ENCODE assay signal across 10 cellular contexts in genomic region chr6:41706876-41707564, GRCh38. TPM values are rescaled to one million over a fixed set of nuclear protein-coding genes. Genes with fewer than 3 reads are reported as not detected.
A peak's percentile ranks its signal among the peaks of the same experiment; 100 is the strongest.
DNase-seq lines count a peak whose midpoint lies in the region; ATAC-seq, FAIRE-seq and TF ChIP-seq lines count a peak whose summit lies in the region.
"Had no signal": no experiment of that assay in that cellular context is flagged by ENCODE, and none has a peak within 500 bp of the region (broad histone marks: within the 10 kb centered on the region; RNA-seq: fewer than 3 reads in every experiment).

No MANE protein-coding gene starts in this region.

- FAIRE-seq in GM18507 (lab: Jason Lieb, UNC), result peak; percentile 89

- peak overlapping the region; percentile 79 for H3K4me2 ChIP-seq in SU-DHL-6 (ENCODE audit: low read depth, low read length, poor library complexity, severe bottlenecking)
- H3K4me2 ChIP-seq in trophoblast cell (ENCODE audit: low read length), result no peak overlapping the region

- TF ChIP-seq CTCF in SU-DHL-6 (IDR thresholded peaks at IDR 0.05; ENCODE audit: insufficient read depth, low read length, poor library complexity, severe bottlenecking) (no peak), esophagus squamous epithelium (IDR thresholded peaks at IDR 0.05) (no peak)

- DNase-seq in GM18507 (ENCODE audit: extremely low spot score, insufficient read length, low read depth) (no peak), esophagus squamous epithelium (lab: John Stamatoyannopoulos, UW) (no peak), trophoblast cell (no peak), left colon (no peak), DMS 273 treated with DMSO at 0.1 percent for 48 hours (lab: John Stamatoyannopoulos, UW) (no peak), DMS53 (lab: John Stamatoyannopoulos, UW) (no peak)
- DNase-seq in stimulated activated naive CD4-positive, alpha-beta T cell treated with Interleukin-2 at 50 U/mL for 16 hours (lab: John Stamatoyannopoulos, UW), result no peak

- no peaks in the 10 kb centered on the region for H3K9me2 ChIP-seq in SU-DHL-6 (replicated peaks; ENCODE audit: insufficient read depth, low read length)

- no peaks in the 10 kb centered on the region for H3K79me1 ChIP-seq in trophoblast cell (ENCODE audit: low read length)

- no peak overlapping the region for H4K91ac ChIP-seq in trophoblast cell (ENCODE audit: low read depth, low read length)

- peaks cover 58% of the 10 kb centered on the region for H3K79me2 ChIP-seq in SU-DHL-6 (ENCODE audit: insufficient read depth, low read length)
- H3K79me2 ChIP-seq in trophoblast cell (ENCODE audit: control insufficient read depth, insufficient read depth, low read length, poor library complexity), result no peaks in the 10 kb centered on the region

- no peaks in the 10 kb centered on the region for H3K27me3 ChIP-seq in SU-DHL-6 (ENCODE audit: low read length)
- no peaks in the 10 kb centered on the region for H3K27me3 ChIP-seq in esophagus squamous epithelium
- H3K27me3 ChIP-seq in trophoblast cell (ENCODE audit: insufficient read depth, low read length), result no peaks in the 10 kb centered on the region

- H4K12ac ChIP-seq in trophoblast cell (ENCODE audit: low read depth, low read length), result no peak overlapping the region

- H3K4me1 ChIP-seq in esophagus squamous epithelium, result peaks cover 46 to 66% (median 49%) of the 10 kb centered on the region in 3 donors
- H3K4me1 ChIP-seq in trophoblast cell (ENCODE audit: control insufficient read depth in 1 of 2, insufficient read depth in 2 of 2, low read length in 2 of 2), result peaks cover 0 to 3% of the 10 kb centered on the region in 2 experiments

- no peak overlapping the region for H3K4ac ChIP-seq in trophoblast cell (ENCODE audit: low read depth, low read length)

- no peak overlapping the region for H3K18ac ChIP-seq in trophoblast cell (ENCODE audit: low read length)

- no peak overlapping the region for H2AK5ac ChIP-seq in trophoblast cell (ENCODE audit: low read length)

- peaks cover 65% of the 10 kb centered on the region for H3F3A ChIP-seq in SU-DHL-6 (ENCODE audit: insufficient read depth)

- ATAC-seq in left colon, result no peak

- no peak for TF ChIP-seq POLR2A in esophagus squamous epithelium (IDR thresholded peaks at IDR 0.05)

- no peak overlapping the region for H2BK5ac ChIP-seq in trophoblast cell (ENCODE audit: low read depth, low read length, poor library complexity)

- H3K27ac ChIP-seq in SU-DHL-6 (ENCODE audit: low read depth, low read length) (peak overlapping the region; percentile 93), esophagus squamous epithelium (peak overlapping the region; percentile 62 to 93 (median 84)), trophoblast cell (ENCODE audit: low read depth, low read length) (no peak overlapping the region)

- no peak overlapping the region for H2BK12ac ChIP-seq in trophoblast cell (ENCODE audit: low read length)

- H4K20me1 ChIP-seq in SU-DHL-6 (ENCODE audit: low read depth, low read length), result no peaks in the 10 kb centered on the region

- H3K14ac ChIP-seq in trophoblast cell (ENCODE audit: low read length), result no peak overlapping the region

- 52 to 63% methylated on average over 1 to 8 of the region's 9 CpGs for WGBS in esophagus squamous epithelium, 2 donors
- no CpG with 5 or more reads among the region's 9 CpGs for WGBS in trophoblast cell (ENCODE audit: extremely low coverage, insufficient coverage, insufficient read length)

- intact Hi-C loops in esophagus squamous epithelium (cut with DNase I) (no loop called here), left colon (cut with DNase I, micrococcal nuclease) (no loop called here)

- H3K9me3 ChIP-seq in SU-DHL-6 (ENCODE audit: insufficient read depth, low read length), result no peaks in the 10 kb centered on the region
- no peaks in the 10 kb centered on the region for H3K9me3 ChIP-seq in esophagus squamous epithelium
- no peaks in the 10 kb centered on the region for H3K9me3 ChIP-seq in trophoblast cell (ENCODE audit: insufficient read depth, low read depth, low read length)

- H3K23ac ChIP-seq in trophoblast cell (ENCODE audit: low read length), result no peak overlapping the region

- no peak overlapping the region for H2BK120ac ChIP-seq in trophoblast cell (ENCODE audit: insufficient read depth, low read length, poor library complexity)

- H3K4me3 ChIP-seq in SU-DHL-6 (ENCODE audit: insufficient read depth, low read length, poor library complexity, severe bottlenecking) (peak overlapping the region; percentile 40), esophagus squamous epithelium (peak overlapping the region in 1 of 4 donors; percentile 4), trophoblast cell (ENCODE audit: low read depth, low read length) (no peak overlapping the region)

- H4K8ac ChIP-seq in trophoblast cell (ENCODE audit: low read depth, low read length), result no peak overlapping the region

- H2AFZ ChIP-seq in SU-DHL-6 (ENCODE audit: low read depth, low read length, severe bottlenecking) (no peak overlapping the region), trophoblast cell (ENCODE audit: insufficient read depth, low read length, poor library complexity) (peak overlapping the region; percentile 42)

- H3K36me3 ChIP-seq in SU-DHL-6 (ENCODE audit: low read length) (no peaks in the 10 kb centered on the region), esophagus squamous epithelium (peaks cover 0 to 13% (median 0%) of the 10 kb centered on the region in 3 donors), trophoblast cell (ENCODE audit: control insufficient read depth in 1 of 2, insufficient read depth in 2 of 2, low read length in 2 of 2) (no peaks in the 10 kb centered on the region)

- H3K9ac ChIP-seq in SU-DHL-6 (ENCODE audit: low read length) (peak overlapping the region; percentile 69), trophoblast cell (ENCODE audit: low read length) (no peak overlapping the region)

RNA-seq across cellular contexts. Expression of gene TFEB, which starts 28.4 kb away (rescaled TPM):
- 10 to 100 TPM in 3 of 4 donors, 1 to 10 TPM in 1; 7.0 to 17.5 (median 13.4) TPM for total RNA-seq in esophagus squamous epithelium
- 25.4 and 27.9 TPM in 2 replicates for polyA plus RNA-seq in trophoblast cell (2013)
- 10 to 100 TPM; 24.3 to 29.7 TPM for total RNA-seq in left colon

RNA-seq across cellular contexts. Expression of gene PGC, which starts 40.2 kb away (rescaled TPM):
- total RNA-seq in esophagus squamous epithelium (under 1 TPM in 1 of 4 donors, not detected in 3; 0.95 TPM), left colon (not detected)
- polyA plus RNA-seq in trophoblast cell (2013), result 14.2 and 17.6 TPM in 2 replicates
- total RNA-seq: NCI-H460 had no signal
- polyA plus RNA-seq: neural cell had no signal
